ENCODE assay signal across 9 cellular contexts in the genomic region with DNA sequence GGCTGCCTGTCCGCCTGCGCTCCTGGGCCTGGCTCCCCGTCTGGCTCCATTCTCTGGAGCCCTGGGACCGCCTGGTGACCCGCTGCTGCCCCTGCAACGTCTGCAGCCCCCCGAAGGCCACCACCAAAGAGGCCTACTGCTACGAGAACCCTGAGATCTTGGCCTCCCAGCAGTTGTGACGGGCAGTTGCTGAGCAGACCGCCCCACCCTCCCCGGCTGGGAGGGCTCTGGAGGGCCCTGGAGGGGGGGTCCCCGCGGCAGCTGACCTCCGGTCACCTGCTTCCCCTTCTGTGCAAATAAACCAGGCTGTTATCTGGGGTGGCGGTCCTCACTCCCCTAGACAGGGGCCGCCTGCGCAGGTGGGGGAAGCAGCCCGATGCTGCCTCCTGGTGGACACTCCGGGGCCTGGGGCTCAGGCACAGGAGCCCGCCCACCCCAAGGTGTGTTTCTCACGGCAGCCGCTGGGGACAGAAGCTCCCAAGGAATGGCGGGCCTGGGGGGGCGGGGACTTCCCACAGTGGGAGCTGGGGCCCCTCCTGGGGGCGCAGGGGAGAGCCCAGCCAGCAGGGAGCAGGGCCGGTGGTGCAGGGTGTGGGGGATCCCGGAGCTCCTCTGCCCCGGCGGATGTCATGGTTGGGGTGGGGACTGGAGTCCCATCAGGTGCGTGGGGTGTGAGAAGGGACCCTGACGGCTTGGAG. TPM values are rescaled to one million over a fixed set of nuclear protein-coding genes. Genes with fewer than 3 reads are reported as not detected.
A peak's percentile ranks its signal among the peaks of the same experiment; 100 is the strongest.
DNase-seq lines count a peak whose midpoint lies in the region; ATAC-seq and TF ChIP-seq lines count a peak whose summit lies in the region.
"Had no signal": no experiment of that assay in that cellular context is flagged by ENCODE, and none has a peak within 500 bp of the region (broad histone marks: within the 10 kb centered on the region; RNA-seq: fewer than 3 reads in every experiment).

No MANE protein-coding gene starts in this region.

- H3K4me3 ChIP-seq in Caco-2 (ENCODE audit: low read depth, low read length): no peak overlapping the region
- peak overlapping the region; percentile 17 for H3K4me3 ChIP-seq in lower lobe of right lung

- peaks cover 13% of the 10 kb centered on the region for H3K4me1 Mint-ChIP-seq in Caco-2 (ENCODE audit: low read depth, unreplicated experiment)

- ATAC-seq in HG03135 (IDR thresholded peaks at IDR 0.05; ENCODE audit: unreplicated experiment): peak; percentile 19
- peak; percentile 60 to 68 for ATAC-seq in lower lobe of right lung
- ATAC-seq in HG02870 (IDR thresholded peaks at IDR 0.05; ENCODE audit: unreplicated experiment): no peak

- intact Hi-C loops in Caco-2 (cut with micrococcal nuclease; ENCODE audit: unreplicated experiment) (loop anchor here (1.0 to 5.0 kb wide), 2 partner anchors 9 to 34 kb away; partner anchors contain the start of genes RNF224 and TPRN), lower lobe of right lung (cut with DNase I) (no loop called here)

- no peaks in the 10 kb centered on the region for H3K36me3 ChIP-seq in Caco-2 (ENCODE audit: control insufficient read depth, insufficient read depth, low read length)
- no peaks in the 10 kb centered on the region for H3K36me3 ChIP-seq in lower lobe of right lung

- H3K36me3 Mint-ChIP-seq in Caco-2 (ENCODE audit: insufficient read depth, unreplicated experiment): peaks cover 30% of the 10 kb centered on the region

- no peak overlapping the region for H3K4me3 Mint-ChIP-seq in Caco-2 (ENCODE audit: unreplicated experiment)
- H3K4me3 Mint-ChIP-seq: T-helper 1 cell treated with Interleukin-12 subunit alpha and Interleukin-12 subunit beta and Interleukin-4 antibody, amounts not matched to agents 30 μg/mL and 1 μg/mL, for 36 hours had no signal

- H3K9me3 ChIP-seq in Caco-2 (no peaks in the 10 kb centered on the region), lower lobe of right lung (no peaks in the 10 kb centered on the region)

- peaks cover 3% of the 10 kb centered on the region for H3K27me3 Mint-ChIP-seq in Caco-2 (ENCODE audit: insufficient read depth, unreplicated experiment)

- H3K27ac ChIP-seq in lower lobe of right lung: no peak overlapping the region

- no TSS peak for BruUV-seq in Caco-2 (replicated peaks; lab: Mats Ljungman, UMichigan)

- H3K9me3 Mint-ChIP-seq in Caco-2 (ENCODE audit: unreplicated experiment): no peaks in the 10 kb centered on the region
- H3K9me3 Mint-ChIP-seq: T-helper 1 cell treated with Interleukin-12 subunit alpha and Interleukin-12 subunit beta and Interleukin-4 antibody, amounts not matched to agents 30 μg/mL and 1 μg/mL, for 36 hours had no signal

- peak; percentile 91 to 93 for DNase-seq in Caco-2
- DNase-seq in NCI-H69 (lab: John Stamatoyannopoulos, UW): peak; percentile 93
- peak; percentile 92 for DNase-seq in activated CD4-positive, alpha-beta T cell treated with anti-CD3 and anti-CD28 coated beads, Interleukin-2, amount 50 U/mL, for 1 hour
- DNase-seq in dedifferentiated amniotic fluid mesenchymal stem cell (ENCODE audit: extremely low spot score): peak; percentile 58
- DNase-seq in lower lobe of right lung: peak; percentile 93
- peak; percentile 85 to 93 (median 85) for DNase-seq in stimulated activated CD4-positive, alpha-beta T cell treated with anti-CD3 and anti-CD28 coated beads, TNF-alpha, amount 100 ng/mL, for 24 hours (ENCODE audit: low read depth in 3 of 3)

- CTCF ChIA-PET in Caco-2 (lab: Charles Lee): interaction anchor here (0.5 to 1.4 kb wide), 44 partner anchors 9 to 436 kb away, joined by 3 to 27 read pairs (median 4); partner anchors contain the start of genes ANAPC2, ENTPD8, LRRC26 and MAN1B1

- H3K4me1 ChIP-seq in Caco-2: peaks cover 17% of the 10 kb centered on the region
- peaks cover 37% of the 10 kb centered on the region for H3K4me1 ChIP-seq in lower lobe of right lung

- TF ChIP-seq CTCF in Caco-2 (IDR thresholded peaks at IDR 0.05; ENCODE audit: insufficient read depth in 1 of 2, low read depth in 1 of 2, low read length in 1 of 2, severe bottlenecking in 1 of 2, unreplicated experiment in 1 of 2) (peak; percentile 98), lower lobe of right lung (IDR thresholded peaks at IDR 0.05) (peak; percentile 96)

- POLR2A ChIA-PET in Caco-2 (lab: Charles Lee): interaction anchor here (0.5 to 1.1 kb wide), 6 partner anchors 9 to 190 kb away, joined by 3 to 9 read pairs (median 4); partner anchors contain the start of gene RNF224

- H3K27me3 ChIP-seq in Caco-2 (replicated peaks; ENCODE audit: control insufficient read depth, insufficient read depth, low read length) (no peaks in the 10 kb centered on the region), lower lobe of right lung (ENCODE audit: low read depth) (peaks cover 32% of the 10 kb centered on the region)

- H3K27ac Mint-ChIP-seq in Caco-2 (ENCODE audit: unreplicated experiment): no peak overlapping the region
- H3K27ac Mint-ChIP-seq: T-helper 1 cell treated with Interleukin-12 subunit alpha and Interleukin-12 subunit beta and Interleukin-4 antibody, amounts not matched to agents 30 μg/mL and 1 μg/mL, for 36 hours had no signal

RNA-seq across cellular contexts. Expression of gene TUBB4B, which starts 4.7 kb away (rescaled TPM):
- 481 and 487 TPM in 2 replicates for total RNA-seq in Caco-2 (2022)
- total RNA-seq in lower lobe of right lung: 208 TPM

RNA-seq across cellular contexts. Expression of gene SLC34A3, which starts 5.7 kb away (rescaled TPM):
- total RNA-seq in Caco-2 (2022) (0.19 TPM in 1 of 2 replicates, not detected in the other), lower lobe of right lung (not detected)

RNA-seq across cellular contexts. Expression of gene RNF224, which starts 9.1 kb away (rescaled TPM):
- 0.27 TPM in 1 of 2 replicates, not detected in the other for total RNA-seq in Caco-2 (2022)
- 0.21 TPM for total RNA-seq in lower lobe of right lung

RNA-seq across cellular contexts. Expression of gene CYSRT1, which starts 11.4 kb away (rescaled TPM):
- total RNA-seq in Caco-2 (2022): 1.7 and 1.8 TPM in 2 replicates
- total RNA-seq in lower lobe of right lung: 0.59 TPM

RNA-seq across cellular contexts. Expression of gene RNF208, which starts 14.3 kb away (rescaled TPM):
- 6.3 and 6.5 TPM in 2 replicates for total RNA-seq in Caco-2 (2022)
- total RNA-seq in lower lobe of right lung: 5.8 TPM
